ENCODE assay signal across 13 cellular contexts in genomic region chr1:208542309-208542708, GRCh38.
DNase-seq lines count a peak whose midpoint lies in the region; ATAC-seq and TF ChIP-seq lines count a peak whose summit lies in the region.
"Had no signal": no experiment of that assay in that cellular context is flagged by ENCODE, and none has a peak within 500 bp of the region (broad histone marks: within the 10 kb centered on the region; RNA-seq: fewer than 3 reads in every experiment).

No MANE protein-coding gene starts in this region.

- intact Hi-C loops in esophagus muscularis mucosa (cut with DNase I) (no loop called here), mucosa of descending colon (cut with DNase I, micrococcal nuclease) (no loop called here), posterior cingulate gyrus (cut with DNase I) (no loop called here)

- no peaks in the 10 kb centered on the region for H3K9me3 ChIP-seq in esophagus muscularis mucosa
- H3K9me3 ChIP-seq in mucosa of descending colon: no peaks in the 10 kb centered on the region
- H3K9me3 ChIP-seq: BLaER1 treated with 17β-estradiol and CSF1 and Interleukin-3, amounts not matched to agents 10 nM and 100 nM had no signal

- H3K36me3 ChIP-seq in esophagus muscularis mucosa: no peaks in the 10 kb centered on the region
- H3K36me3 ChIP-seq in mucosa of descending colon (ENCODE audit: low read depth): no peaks in the 10 kb centered on the region
- H3K36me3 ChIP-seq: BLaER1 treated with 17β-estradiol and CSF1 and Interleukin-3, amounts not matched to agents 10 nM and 100 nM had no signal

- H3K27me3 ChIP-seq in esophagus muscularis mucosa: peaks cover 0 to 8% (median 0%) of the 10 kb centered on the region in 4 donors
- H3K27me3 ChIP-seq: BLaER1 treated with 17β-estradiol and CSF1 and Interleukin-3, amounts not matched to agents 10 nM and 100 nM had no signal

- no peak overlapping the region for H3K27ac ChIP-seq in esophagus muscularis mucosa (replicated peaks in 1 of 4)
- H3K27ac ChIP-seq: BLaER1 treated with 17β-estradiol and CSF1 and Interleukin-3, amounts not matched to agents 10 nM and 100 nM had no signal

- peak; percentile 38 for ATAC-seq in mucosa of descending colon

- TF ChIP-seq EP300 in esophagus muscularis mucosa (IDR thresholded peaks at IDR 0.05): no peak

- H3K4me1 ChIP-seq in esophagus muscularis mucosa (peaks cover 0 to 4% (median 0%) of the 10 kb centered on the region in 4 donors), mucosa of descending colon (ENCODE audit: low read depth) (no peaks in the 10 kb centered on the region)

- TF ChIP-seq POLR2A in esophagus muscularis mucosa (IDR thresholded peaks at IDR 0.05; ENCODE audit: low read depth): no peak

- no peak for TF ChIP-seq CTCF in esophagus muscularis mucosa (IDR thresholded peaks at IDR 0.05)
- TF ChIP-seq CTCF in mucosa of descending colon (IDR thresholded peaks at IDR 0.05): no peak

- DNase-seq in EL: peak; percentile 58
- peak; percentile 53 for DNase-seq in RPMI7951 (ENCODE audit: low read depth)
- peak; percentile 2 for DNase-seq in esophagus muscularis mucosa (ENCODE audit: extremely low spot score)
- no peak for DNase-seq in mucosa of descending colon
- no peak for DNase-seq in NCI-H1930 (lab: John Stamatoyannopoulos, UW)
- no peak for DNase-seq in posterior cingulate gyrus
- DNase-seq in nucleus accumbens (lab: John Stamatoyannopoulos, UW): no peak
- DNase-seq: ACHN; CD4-positive, CD25-positive, alpha-beta regulatory T cell; DMS53; HCEC 1CT; HFFc6 had no signal

- WGBS in esophagus muscularis mucosa: 96% methylated on average over 3 of the region's 3 CpGs

- H3K4me3 ChIP-seq in esophagus muscularis mucosa (no peak overlapping the region), mucosa of descending colon (no peak overlapping the region)
- H3K4me3 ChIP-seq: BLaER1 treated with 17β-estradiol and CSF1 and Interleukin-3, amounts not matched to agents 10 nM and 100 nM had no signal

Comparison
In these comparisons a context has a peak if more than half of its experiments do, and no peak if none do; other contexts are left out.
1. DNase-seq: peak in EL (single experiment), RPMI7951 (single experiment) and esophagus muscularis mucosa (single experiment); none in mucosa of descending colon (0 of 3), NCI-H1930 (0 of 2), posterior cingulate gyrus (0 of 10) and nucleus accumbens (0 of 56).